8 cellular contexts compared by ENCODE assay signal in genomic region chr3:195859061-195859845, GRCh38. TPM values are rescaled to one million over a fixed set of nuclear protein-coding genes. Genes with fewer than 3 reads are reported as not detected.
A peak's percentile ranks its signal among the peaks of the same experiment; 100 is the strongest.
DNase-seq lines count a peak whose midpoint lies in the region; ATAC-seq and TF ChIP-seq lines count a peak whose summit lies in the region.

No MANE protein-coding gene starts in this region.

- POLR2A ChIA-PET in BJ (lab: Charles Lee), result no interaction called here

- in situ Hi-C loops in HAP-1 (cut with MboI; ENCODE audit: low sequenced_read_pairs), result no loop called here

- CTCF ChIA-PET in BJ (lab: Yijun Ruan, JAX), result interaction anchor here (0.8 to 10.7 kb wide), 16 partner anchors 8 to 141 kb away, joined by 3 to 268 read pairs (median 6); partner anchors contain the start of gene TNK2

- TF ChIP-seq CTCF in BJ (IDR thresholded peaks at IDR 0.05; ENCODE audit: insufficient read depth, low read depth, low read length) (peak; percentile 96), mucosa of descending colon (IDR thresholded peaks at IDR 0.05) (peak; percentile 94)

- H3K4me1 ChIP-seq in HAP-1 (no peaks in the 10 kb centered on the region), mucosa of descending colon (ENCODE audit: low read depth) (no peaks in the 10 kb centered on the region)
- H3K4me1 ChIP-seq in effector memory CD4-positive, alpha-beta T cell (ENCODE audit: control insufficient read depth, insufficient read depth, low read length, poor library complexity, severe bottlenecking), result no peaks in the 10 kb centered on the region

- intact Hi-C loops in mucosa of descending colon (cut with DNase I, micrococcal nuclease), result loop anchor here (2.0 to 5.0 kb wide), 2 partner anchors 56 to 58 kb away; no protein-coding TSS in a partner anchor

- ATAC-seq in mucosa of descending colon (peak; percentile 55), GM21423 (IDR thresholded peaks at IDR 0.05; ENCODE audit: unreplicated experiment) (no peak)

- H3K4me3 ChIP-seq in BJ (ENCODE audit: low read depth, low read length) (no peak overlapping the region), HAP-1 (no peak overlapping the region), mucosa of descending colon (no peak overlapping the region)
- peak overlapping the region; percentile 14 for H3K4me3 ChIP-seq in effector memory CD4-positive, alpha-beta T cell (ENCODE audit: insufficient read depth, low read depth, low read length, poor library complexity, severe bottlenecking)

- H3K27ac ChIP-seq in effector memory CD4-positive, alpha-beta T cell (ENCODE audit: insufficient read depth, low read length, poor library complexity, severe bottlenecking), result no peak overlapping the region

- H3K27me3 ChIP-seq in BJ (ENCODE audit: control insufficient read depth, insufficient read depth, low read length) (no peaks in the 10 kb centered on the region), HAP-1 (ENCODE audit: low read depth) (no peaks in the 10 kb centered on the region)
- H3K27me3 ChIP-seq in effector memory CD4-positive, alpha-beta T cell (replicated peaks; ENCODE audit: control insufficient read depth, insufficient read depth, low read length, poor library complexity, severe bottlenecking), result no peaks in the 10 kb centered on the region

- H3K9me3 ChIP-seq in HAP-1 (no peaks in the 10 kb centered on the region), mucosa of descending colon (no peaks in the 10 kb centered on the region)
- H3K9me3 ChIP-seq in effector memory CD4-positive, alpha-beta T cell (ENCODE audit: control insufficient read depth, low read length), result no peaks in the 10 kb centered on the region

- no peak for DNase-seq in BJ (ENCODE audit: low read depth)
- DNase-seq in HAP-1 (ENCODE audit: low spot score in 2 of 2), result peak; percentile 49 to 85
- DNase-seq in NCI-H774 (lab: John Stamatoyannopoulos, UW), result peak; percentile 84
- peak; percentile 95 for DNase-seq in activated CD8-positive, alpha-beta memory T cell treated with anti-CD3 and anti-CD28 coated beads for 24 hours
- peak; percentile 53 to 64 (median 54) for DNase-seq in effector memory CD4-positive, alpha-beta T cell
- DNase-seq in mucosa of descending colon, result peak in 2 of 3 donors; percentile 77 to 88
- peak; percentile 62 for DNase-seq in stimulated activated CD8-positive, alpha-beta memory T cell treated with anti-CD3 and anti-CD28 coated beads, Interleukin-4, amount 100 ng/mL, for 24 hours (ENCODE audit: low read depth)

- H3K36me3 ChIP-seq in BJ (ENCODE audit: control insufficient read depth, insufficient read depth, low read length) (0 out of 2 replicates have a peak, but pooled peaks cover 4% of the 10 kb centered on the region), HAP-1 (replicated peaks) (peaks cover 3% of the 10 kb centered on the region; the same call in 1 of the 2 replicates), mucosa of descending colon (ENCODE audit: low read depth) (no peaks in the 10 kb centered on the region)
- H3K36me3 ChIP-seq in effector memory CD4-positive, alpha-beta T cell (ENCODE audit: control insufficient read depth, insufficient read depth, low read length), result no peaks in the 10 kb centered on the region

RNA-seq across cellular contexts. Expression of gene MUC4, which starts 47.5 kb away (rescaled TPM):
- polyA plus RNA-seq in BJ (2011; rRNA removed), result not detected in 2 replicates
- polyA minus RNA-seq in BJ (2011; rRNA and poly(A)+ RNA removed), result under 0.01 TPM in 1 of 2 replicates, not detected in the other
- total RNA-seq in mucosa of descending colon, result 100 to 1,000 TPM; 170 to 415 (median 318) TPM

RNA-seq across cellular contexts. Expression of gene TNK2, which starts 49.1 kb away (rescaled TPM):
- polyA plus RNA-seq in BJ (2011; rRNA removed), result 4.5 and 6.3 TPM in 2 replicates
- 7.9 and 8.6 TPM in 2 replicates for polyA minus RNA-seq in BJ (2011; rRNA and poly(A)+ RNA removed)
- total RNA-seq in mucosa of descending colon, result 10 to 100 TPM; 16.8 to 61.1 (median 28.0) TPM
